In the genomic region with DNA sequence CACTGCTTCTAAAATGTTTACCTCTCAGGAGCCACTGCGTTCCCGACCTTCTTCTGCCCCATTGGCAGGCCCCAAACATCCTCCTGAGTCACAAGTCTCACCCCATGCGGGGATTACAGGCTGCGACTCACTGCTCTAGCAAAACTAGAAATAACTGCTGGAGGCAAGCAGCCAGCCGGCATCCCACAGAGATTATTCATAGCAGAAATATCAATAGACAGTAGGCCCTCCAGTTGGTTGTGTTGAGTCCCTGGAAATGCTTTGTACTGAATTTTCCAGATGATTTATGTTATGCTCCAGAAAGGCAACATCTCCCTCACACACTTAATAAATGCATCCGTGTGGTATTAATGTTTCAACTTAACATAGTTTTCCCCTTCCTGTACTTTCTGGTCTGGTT, we compare ENCODE assay signal across 8 cellular contexts.
DNase-seq lines count a peak whose midpoint lies in the region; ATAC-seq, FAIRE-seq and TF ChIP-seq lines count a peak whose summit lies in the region.

No MANE protein-coding gene starts in this region.

- H3K4me1 Mint-ChIP-seq in activated naive CD4-positive, alpha-beta T cell treated with anti-CD3 and anti-CD28 coated beads for 36 hours (ENCODE audit: low read depth), result peaks cover 36% of the 10 kb centered on the region
- peaks cover 5% of the 10 kb centered on the region for H3K4me1 Mint-ChIP-seq in activated naive CD4-positive, alpha-beta T cell treated with anti-CD3 and anti-CD28 coated beads, Interleukin-2, amount 10 ng/mL, durations not matched to agents 7 days and 5 days
- peaks cover 30% of the 10 kb centered on the region for H3K4me1 Mint-ChIP-seq in activated T-helper 17 cell treated with anti-CD3 and anti-CD28 coated beads, Interleukin-2, amount 50 U/mL, for 72 hours

- no TSS peak for BruUV-seq in HepG2 (replicated peaks; lab: Mats Ljungman, UMichigan)

- H3K36me3 Mint-ChIP-seq in activated naive CD4-positive, alpha-beta T cell treated with anti-CD3 and anti-CD28 coated beads for 36 hours (ENCODE audit: low read depth), result peaks cover 26% of the 10 kb centered on the region
- peaks cover 38% of the 10 kb centered on the region for H3K36me3 Mint-ChIP-seq in activated naive CD4-positive, alpha-beta T cell treated with anti-CD3 and anti-CD28 coated beads, Interleukin-2, amount 10 ng/mL, durations not matched to agents 7 days and 5 days
- peaks cover 90% of the 10 kb centered on the region for H3K36me3 Mint-ChIP-seq in activated T-helper 17 cell treated with anti-CD3 and anti-CD28 coated beads, Interleukin-2, amount 50 U/mL, for 72 hours (ENCODE audit: low read depth)

- POLR2A ChIA-PET in HepG2 (lab: Yijun Ruan, JAX), result no interaction called here

- peaks cover 2% of the 10 kb centered on the region for H3K9me3 Mint-ChIP-seq in activated naive CD4-positive, alpha-beta T cell treated with anti-CD3 and anti-CD28 coated beads for 36 hours
- H3K9me3 Mint-ChIP-seq in activated naive CD4-positive, alpha-beta T cell treated with anti-CD3 and anti-CD28 coated beads, Interleukin-2, amount 10 ng/mL, durations not matched to agents 7 days and 5 days, result no peaks in the 10 kb centered on the region
- no peaks in the 10 kb centered on the region for H3K9me3 Mint-ChIP-seq in activated T-helper 17 cell treated with anti-CD3 and anti-CD28 coated beads, Interleukin-2, amount 50 U/mL, for 72 hours

- no peak for TF ChIP-seq CTCF in right atrium auricular region (IDR thresholded peaks at IDR 0.05)
- TF ChIP-seq CTCF in HepG2 (CRISPR knock-in tag; IDR thresholded peaks at IDR 0.05), result no peak

- ATAC-seq in activated T-helper 17 cell treated with anti-CD3 and anti-CD28 coated beads, Interleukin-2, amount 50 U/mL, for 72 hours (replicated peaks), result peak; percentile 97
- ATAC-seq in HepG2 (no peak), HG02610 (IDR thresholded peaks at IDR 0.05; ENCODE audit: unreplicated experiment) (no peak)

- in situ Hi-C loops in HepG2 (cut with HindIII; ENCODE audit: extremely low pct_ligation_motif_present, low pct_unique_long_range_greater_than_20kb), result no loop called here

- WGBS in HepG2 (ENCODE audit: low lambda C conversion rate), result 5% methylated on average over 5 of the region's 6 CpGs

- no peak overlapping the region for H2AFZ ChIP-seq in HepG2 (ENCODE audit: low read length)

- no peak for FAIRE-seq in HepG2 (lab: Jason Lieb, UNC)

- peak overlapping the region; percentile 43 for H3K27ac Mint-ChIP-seq in activated naive CD4-positive, alpha-beta T cell treated with anti-CD3 and anti-CD28 coated beads for 36 hours
- H3K27ac Mint-ChIP-seq in activated naive CD4-positive, alpha-beta T cell treated with anti-CD3 and anti-CD28 coated beads, Interleukin-2, amount 10 ng/mL, durations not matched to agents 7 days and 5 days, result no peak overlapping the region
- peak overlapping the region; percentile 1 for H3K27ac Mint-ChIP-seq in activated T-helper 17 cell treated with anti-CD3 and anti-CD28 coated beads, Interleukin-2, amount 50 U/mL, for 72 hours

- DNase-seq in activated naive CD4-positive, alpha-beta T cell treated with anti-CD3 and anti-CD28 coated beads for 36 hours, result peak; percentile 78
- no peak for DNase-seq in activated naive CD4-positive, alpha-beta T cell treated with anti-CD3 and anti-CD28 coated beads, Interleukin-2, amount 10 ng/mL, durations not matched to agents 7 days and 5 days
- DNase-seq in right atrium auricular region (ENCODE audit: low spot score), result peak; percentile 87
- DNase-seq in stimulated activated CD4-positive, alpha-beta T cell treated with anti-CD3 and anti-CD28 coated beads, Interleukin-12 subunit alpha, Interleukin-12 subunit beta, amount 100 ng/mL, for 48 hours (ENCODE audit: low read depth in 2 of 3, low spot score in 1 of 3), result peak; percentile 28 to 59 (median 41)
- no peak for DNase-seq in HepG2 (ENCODE audit: low spot score)
- no peak for DNase-seq in activated gamma-delta T cell (lab: John Stamatoyannopoulos, UW)

- CTCF ChIA-PET in activated naive CD4-positive, alpha-beta T cell treated with anti-CD3 and anti-CD28 coated beads for 36 hours (lab: Charles Lee), result interaction anchor here (0.7 kb wide), 1 partner anchor 20 kb away, joined by 7 read pairs; no protein-coding TSS in a partner anchor
- CTCF ChIA-PET in activated naive CD4-positive, alpha-beta T cell treated with anti-CD3 and anti-CD28 coated beads, Interleukin-2, amount 10 ng/mL, durations not matched to agents 7 days and 5 days (lab: Charles Lee), result no interaction called here
- CTCF ChIA-PET in HepG2 (lab: Yijun Ruan, JAX; ENCODE audit: low intra/inter-chr PET ratio, low total read pairs), result no interaction called here

- H3K9me3 ChIP-seq in right atrium auricular region (no peaks in the 10 kb centered on the region), HepG2 (ENCODE audit: low read length) (no peaks in the 10 kb centered on the region)

- H3K4me1 ChIP-seq in right atrium auricular region, result peaks cover 0 to 22% of the 10 kb centered on the region in 2 donors
- H3K4me1 ChIP-seq in HepG2 (ENCODE audit: insufficient read depth, low read length), result no peaks in the 10 kb centered on the region

- intact Hi-C loops in activated naive CD4-positive, alpha-beta T cell treated with anti-CD3 and anti-CD28 coated beads for 36 hours (cut with micrococcal nuclease), result loop anchor here (1.0 to 2.0 kb wide), 2 partner anchors 34 to 63 kb away; no protein-coding TSS in a partner anchor
- intact Hi-C loops in HepG2 (cut with micrococcal nuclease; ENCODE audit: unreplicated experiment), result no loop called here

- no peak overlapping the region for H3K4me2 ChIP-seq in HepG2 (ENCODE audit: low read depth, low read length)

- no peaks in the 10 kb centered on the region for H4K20me1 ChIP-seq in HepG2 (ENCODE audit: insufficient read depth, low read length)

- no peak overlapping the region for H3K4me3 Mint-ChIP-seq in activated naive CD4-positive, alpha-beta T cell treated with anti-CD3 and anti-CD28 coated beads for 36 hours
- no peak overlapping the region for H3K4me3 Mint-ChIP-seq in activated naive CD4-positive, alpha-beta T cell treated with anti-CD3 and anti-CD28 coated beads, Interleukin-2, amount 10 ng/mL, durations not matched to agents 7 days and 5 days
- no peak overlapping the region for H3K4me3 Mint-ChIP-seq in activated T-helper 17 cell treated with anti-CD3 and anti-CD28 coated beads, Interleukin-2, amount 50 U/mL, for 72 hours

- H3K27ac ChIP-seq in right atrium auricular region, result peak overlapping the region; percentile 12 to 35
- H3K27ac ChIP-seq in HepG2 (ENCODE audit: extremely low read length, insufficient read depth, low read length), result no peak overlapping the region

- no peak for TF ChIP-seq POLR2A in HepG2 (IDR thresholded peaks at IDR 0.05; ENCODE audit: insufficient read depth in 1 of 2, low read depth in 2 of 2, low read length in 2 of 2)

- no peaks in the 10 kb centered on the region for H3K79me2 ChIP-seq in HepG2 (ENCODE audit: insufficient read depth, low read length)

- H3K36me3 ChIP-seq in right atrium auricular region, result no peaks in the 10 kb centered on the region
- no peaks in the 10 kb centered on the region for H3K36me3 ChIP-seq in HepG2 (replicated peaks in 1 of 2; ENCODE audit: control insufficient read depth in 1 of 2, insufficient read depth in 2 of 2, low read length in 2 of 2)

- H3K9ac ChIP-seq in HepG2 (ENCODE audit: insufficient read depth, low read depth, low read length), result no peak overlapping the region

- H3K27me3 ChIP-seq in right atrium auricular region, result no peaks in the 10 kb centered on the region
- H3K27me3 ChIP-seq in HepG2 (ENCODE audit: control insufficient read depth in 1 of 2, insufficient read depth in 2 of 2, low read length in 2 of 2), result peaks cover 0 to 19% of the 10 kb centered on the region in 2 experiments; a peak in 1 of 5 replicates

- H3K27me3 Mint-ChIP-seq in activated naive CD4-positive, alpha-beta T cell treated with anti-CD3 and anti-CD28 coated beads for 36 hours (ENCODE audit: low read depth), result no peaks in the 10 kb centered on the region
- no peaks in the 10 kb centered on the region for H3K27me3 Mint-ChIP-seq in activated naive CD4-positive, alpha-beta T cell treated with anti-CD3 and anti-CD28 coated beads, Interleukin-2, amount 10 ng/mL, durations not matched to agents 7 days and 5 days
- no peaks in the 10 kb centered on the region for H3K27me3 Mint-ChIP-seq in activated T-helper 17 cell treated with anti-CD3 and anti-CD28 coated beads, Interleukin-2, amount 50 U/mL, for 72 hours

- H3K4me3 ChIP-seq in right atrium auricular region (no peak overlapping the region), HepG2 (replicated peaks in 1 of 3; ENCODE audit: insufficient read depth in 1 of 3, low read depth in 2 of 3, low read length in 3 of 3) (no peak overlapping the region)

- TF ChIP-seq EP300 in HepG2 (IDR thresholded peaks at IDR 0.05; ENCODE audit: low read depth in 2 of 2, low read length in 2 of 2) (no peak), HepG2 (CRISPR knock-in tag; IDR thresholded peaks at IDR 0.05; ENCODE audit: borderline replicate concordance) (no peak)

- TF ChIP-seq RAD21 in HepG2 (CRISPR knock-in tag; IDR thresholded peaks at IDR 0.05), result no peak

TF ChIP-seq in HepG2, 621 proteins besides CTCF, POLR2A, EP300 and RAD21 (continues in another document):
- no peak for TF ChIP-seq ZBTB7A (CRISPR knock-in tag; IDR thresholded peaks at IDR 0.05)

Comparison
In these comparisons a context has a peak if more than half of its experiments do, and no peak if none do; other contexts are left out.
1. DNase-seq: peak in activated naive CD4-positive, alpha-beta T cell treated with anti-CD3 and anti-CD28 coated beads for 36 hours (single experiment), right atrium auricular region (single experiment) and stimulated activated CD4-positive, alpha-beta T cell treated with anti-CD3 and anti-CD28 coated beads, Interleukin-12 subunit alpha, Interleukin-12 subunit beta, amount 100 ng/mL, for 48 hours (3 of 3); none in activated naive CD4-positive, alpha-beta T cell treated with anti-CD3 and anti-CD28 coated beads, Interleukin-2, amount 10 ng/mL, durations not matched to agents 7 days and 5 days (single experiment), HepG2 (single experiment) and activated gamma-delta T cell (single experiment).